ENCODE assay signal across 15 cellular contexts in the genomic region with DNA sequence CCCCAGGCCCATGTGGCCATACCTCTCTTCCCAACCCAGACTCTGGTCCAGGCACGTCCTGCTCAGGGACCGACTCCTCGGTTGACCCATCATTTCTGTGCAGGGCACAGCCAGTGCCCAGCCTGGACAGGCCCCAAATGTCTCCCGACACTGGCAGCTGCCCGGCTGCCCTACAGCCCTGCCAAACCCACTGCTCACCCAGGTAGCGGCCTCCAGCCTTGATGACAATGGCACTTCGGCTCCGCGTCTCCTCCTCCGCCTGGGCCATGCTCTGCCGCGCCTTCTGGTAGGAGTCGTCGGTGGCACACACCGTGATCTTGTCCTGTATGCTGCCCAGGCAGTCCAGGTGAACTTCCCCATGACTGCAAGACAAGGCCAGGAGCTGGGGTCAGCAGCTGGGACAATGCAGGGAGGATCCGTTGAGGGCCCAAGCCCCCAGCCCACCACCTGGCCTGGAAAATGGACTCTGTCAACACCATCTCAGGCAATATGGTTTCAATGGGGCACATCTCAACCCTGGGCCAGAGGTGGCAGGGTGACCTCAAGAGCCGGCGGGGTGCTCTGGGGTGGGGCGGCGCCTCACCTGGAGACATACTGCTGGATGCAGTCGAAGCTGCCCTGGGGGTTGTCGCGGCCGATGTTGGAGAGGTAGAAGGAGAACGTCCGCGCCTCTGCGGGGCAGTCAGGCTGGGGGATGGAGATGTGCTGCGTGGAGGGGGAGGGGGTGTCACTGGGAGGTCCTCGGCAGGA. TPM values are rescaled to one million over a fixed set of nuclear protein-coding genes. Genes with fewer than 3 reads are reported as not detected.
DNase-seq lines count a peak whose midpoint lies in the region; ATAC-seq lines count a peak whose summit lies in the region.
"Had no signal": no experiment of that assay in that cellular context is flagged by ENCODE, and none has a peak within 500 bp of the region (broad histone marks: within the 10 kb centered on the region; RNA-seq: fewer than 3 reads in every experiment).

No MANE protein-coding gene starts in this region.

- H3K4me1 ChIP-seq in mucosa of stomach (ENCODE audit: control insufficient read depth, insufficient read depth, low read length) = peaks cover 54% of the 10 kb centered on the region
- H3K4me1 ChIP-seq in thymus (ENCODE audit: control insufficient read depth, insufficient read depth, low read length) = peaks cover 6% of the 10 kb centered on the region

- H3K4me3 ChIP-seq in mucosa of stomach (ENCODE audit: low read length) = no peak overlapping the region
- H3K4me3 ChIP-seq in thymus (ENCODE audit: low read length) = no peak overlapping the region
- H3K4me3 ChIP-seq: SJSA1, smooth muscle cell had no signal

- no peak overlapping the region for H3K4me3 Mint-ChIP-seq in activated CD4-positive, alpha-beta T cell treated with anti-CD3 and anti-CD28 coated beads, Interleukin-2, amount 10 ng/mL, durations not matched to agents 7 days and 5 days
- no peak overlapping the region for H3K4me3 Mint-ChIP-seq in activated CD4-positive, alpha-beta T cell treated with anti-CD3 and anti-CD28 coated beads for 36 hours
- no peak overlapping the region for H3K4me3 Mint-ChIP-seq in central memory CD8-positive, alpha-beta T cell

- POLR2A ChIA-PET in activated CD4-positive, alpha-beta T cell treated with anti-CD3 and anti-CD28 coated beads, Interleukin-2, amount 10 ng/mL, durations not matched to agents 7 days and 5 days (lab: Charles Lee) = no interaction called here
- POLR2A ChIA-PET in activated CD4-positive, alpha-beta T cell treated with anti-CD3 and anti-CD28 coated beads for 36 hours (lab: Charles Lee) = interaction anchor here (0.6 kb wide), 1 partner anchor 109 kb away, joined by 3 read pairs; no protein-coding TSS in a partner anchor

- intact Hi-C loops in activated CD4-positive, alpha-beta T cell treated with anti-CD3 and anti-CD28 coated beads for 36 hours (cut with DNase I, micrococcal nuclease) = loop anchor here (5.0 to 10.0 kb wide), 4 partner anchors 107 to 372 kb away; a partner anchor contains a TSS

- CTCF ChIA-PET in activated CD4-positive, alpha-beta T cell treated with anti-CD3 and anti-CD28 coated beads, Interleukin-2, amount 10 ng/mL, durations not matched to agents 7 days and 5 days (lab: Charles Lee) = interaction anchor here (0.9 to 2.2 kb wide), 3 partner anchors 14 to 159 kb away, joined by 3 to 6 read pairs (median 3); no protein-coding TSS in a partner anchor
- CTCF ChIA-PET in activated CD4-positive, alpha-beta T cell treated with anti-CD3 and anti-CD28 coated beads for 36 hours (lab: Charles Lee) = interaction anchor here (0.6 to 1.2 kb wide), 6 partner anchors 9 to 479 kb away, joined by 3 to 5 read pairs (median 4); no protein-coding TSS in a partner anchor

- peak overlapping the region; percentile 59 for H3K9ac ChIP-seq in mucosa of stomach (ENCODE audit: low read length)

- peak overlapping the region; percentile 89 for H3K27ac Mint-ChIP-seq in activated CD4-positive, alpha-beta T cell treated with anti-CD3 and anti-CD28 coated beads, Interleukin-2, amount 10 ng/mL, durations not matched to agents 7 days and 5 days
- no peak overlapping the region for H3K27ac Mint-ChIP-seq in activated CD4-positive, alpha-beta T cell treated with anti-CD3 and anti-CD28 coated beads for 36 hours
- H3K27ac Mint-ChIP-seq in central memory CD8-positive, alpha-beta T cell (ENCODE audit: low read depth) = peak overlapping the region; percentile 51

- in situ Hi-C loops in KBM-7 (cut with MboI; ENCODE audit: low pct_unique_long_range_greater_than_20kb, low sequenced_read_pairs) = loop anchor here (25.0 kb wide), 1 partner anchor 397 kb away; no protein-coding TSS in a partner anchor

- H3K9me3 ChIP-seq in mucosa of stomach (ENCODE audit: control insufficient read depth, low read length) (no peaks in the 10 kb centered on the region), thymus (ENCODE audit: control insufficient read depth) (no peaks in the 10 kb centered on the region)
- H3K9me3 ChIP-seq: SJSA1 had no signal

- 98% methylated on average over 30 of the region's 30 CpGs for WGBS in thymus

- peak overlapping the region; percentile 62 for H3K27ac ChIP-seq in thymus (ENCODE audit: low read depth)
- H3K27ac ChIP-seq: SJSA1 had no signal

- no peaks in the 10 kb centered on the region for H3K9me3 Mint-ChIP-seq in activated CD4-positive, alpha-beta T cell treated with anti-CD3 and anti-CD28 coated beads, Interleukin-2, amount 10 ng/mL, durations not matched to agents 7 days and 5 days
- H3K9me3 Mint-ChIP-seq in activated CD4-positive, alpha-beta T cell treated with anti-CD3 and anti-CD28 coated beads for 36 hours (ENCODE audit: low read depth) = no peaks in the 10 kb centered on the region
- H3K9me3 Mint-ChIP-seq in central memory CD8-positive, alpha-beta T cell = no peaks in the 10 kb centered on the region
- H3K9me3 Mint-ChIP-seq: activated T-helper 2 cell treated with anti-CD3 and anti-CD28 coated beads, Interferon-gamma antibody, Interleukin-2, Interleukin-4, amounts not matched to agents 10 μg/mL and 5 μg/mL and 100 μg/mL, durations not matched to agents 14 hours and 24 hours and 36 hours had no signal

- no peak for ATAC-seq in activated CD4-positive, alpha-beta T cell treated with anti-CD3 and anti-CD28 coated beads for 36 hours
- ATAC-seq in central memory CD8-positive, alpha-beta T cell (replicated peaks; ENCODE audit: extremely low read depth, poor library complexity, severe bottlenecking) = no peak
- no peak for ATAC-seq in GM19467 (IDR thresholded peaks at IDR 0.05; ENCODE audit: unreplicated experiment)

- H3K4me1 Mint-ChIP-seq in activated CD4-positive, alpha-beta T cell treated with anti-CD3 and anti-CD28 coated beads, Interleukin-2, amount 10 ng/mL, durations not matched to agents 7 days and 5 days = peaks cover 29% of the 10 kb centered on the region
- peaks cover 12% of the 10 kb centered on the region for H3K4me1 Mint-ChIP-seq in activated CD4-positive, alpha-beta T cell treated with anti-CD3 and anti-CD28 coated beads for 36 hours
- peaks cover 39% of the 10 kb centered on the region for H3K4me1 Mint-ChIP-seq in central memory CD8-positive, alpha-beta T cell

- H3K27me3 ChIP-seq in mucosa of stomach (ENCODE audit: control insufficient read depth, insufficient read depth, low read length) = no peaks in the 10 kb centered on the region
- H3K27me3 ChIP-seq in thymus (ENCODE audit: control insufficient read depth, insufficient read depth) = no peaks in the 10 kb centered on the region
- H3K27me3 ChIP-seq: SJSA1 had no signal

- peaks cover 16% of the 10 kb centered on the region for H3K36me3 Mint-ChIP-seq in activated CD4-positive, alpha-beta T cell treated with anti-CD3 and anti-CD28 coated beads, Interleukin-2, amount 10 ng/mL, durations not matched to agents 7 days and 5 days (ENCODE audit: low read depth)
- peaks cover 17% of the 10 kb centered on the region for H3K36me3 Mint-ChIP-seq in activated CD4-positive, alpha-beta T cell treated with anti-CD3 and anti-CD28 coated beads for 36 hours (ENCODE audit: low read depth)
- peaks cover 28% of the 10 kb centered on the region for H3K36me3 Mint-ChIP-seq in central memory CD8-positive, alpha-beta T cell (ENCODE audit: insufficient read depth)

- DNase-seq in activated CD4-positive, alpha-beta T cell treated with anti-CD3 and anti-CD28 coated beads, Interleukin-2, amount 10 ng/mL, durations not matched to agents 7 days and 5 days = no peak
- DNase-seq in activated CD4-positive, alpha-beta T cell treated with anti-CD3 and anti-CD28 coated beads for 36 hours = no peak
- no peak for DNase-seq in central memory CD8-positive, alpha-beta T cell (ENCODE audit: low spot score in 2 of 2)
- DNase-seq in KBM-7 = no peak
- DNase-seq in T1000 (lab: John Stamatoyannopoulos, UW) = no peak
- DNase-seq: glutamatergic neuron; MV-4-11; NCI-H524; stimulated activated CD8-positive, alpha-beta memory T cell treated with anti-CD3 and anti-CD28 coated beads, Interleukin-4, amount 100 ng/mL, for 48 hours had no signal

- H3K27me3 Mint-ChIP-seq in activated CD4-positive, alpha-beta T cell treated with anti-CD3 and anti-CD28 coated beads, Interleukin-2, amount 10 ng/mL, durations not matched to agents 7 days and 5 days = no peaks in the 10 kb centered on the region
- H3K27me3 Mint-ChIP-seq in activated CD4-positive, alpha-beta T cell treated with anti-CD3 and anti-CD28 coated beads for 36 hours = no peaks in the 10 kb centered on the region
- H3K27me3 Mint-ChIP-seq in central memory CD8-positive, alpha-beta T cell = no peaks in the 10 kb centered on the region

- peaks cover 9% of the 10 kb centered on the region for H3K36me3 ChIP-seq in mucosa of stomach (ENCODE audit: control insufficient read depth, insufficient read depth, low read length)
- peaks cover 33% of the 10 kb centered on the region for H3K36me3 ChIP-seq in thymus (ENCODE audit: control insufficient read depth, insufficient read depth)

RNA-seq across cellular contexts. Expression of a gene that starts 27.5 kb away (rescaled TPM):
- 10 to 100 TPM; 10.7 to 12.1 TPM for total RNA-seq in activated CD4-positive, alpha-beta T cell treated with anti-CD3 and anti-CD28 coated beads, Interleukin-2, amount 10 ng/mL, durations not matched to agents 7 days and 5 days
- total RNA-seq in activated CD4-positive, alpha-beta T cell treated with anti-CD3 and anti-CD28 coated beads for 36 hours = 10 to 100 TPM; 18.8 to 23.3 TPM
- 66.1 TPM for polyA plus RNA-seq in thymus

RNA-seq across cellular contexts. Expression of a gene that starts 46.2 kb away (rescaled TPM):
- total RNA-seq in activated CD4-positive, alpha-beta T cell treated with anti-CD3 and anti-CD28 coated beads, Interleukin-2, amount 10 ng/mL, durations not matched to agents 7 days and 5 days = 100 to 1,000 TPM; 112 to 123 TPM
- total RNA-seq in activated CD4-positive, alpha-beta T cell treated with anti-CD3 and anti-CD28 coated beads for 36 hours = 10 to 100 TPM; 71.7 to 79.3 TPM
- polyA plus RNA-seq in thymus = 50.3 TPM

RNA-seq across cellular contexts. Expression of a gene that starts 56.5 kb away (rescaled TPM):
- 10 to 100 TPM; 20.3 to 20.9 TPM for total RNA-seq in activated CD4-positive, alpha-beta T cell treated with anti-CD3 and anti-CD28 coated beads, Interleukin-2, amount 10 ng/mL, durations not matched to agents 7 days and 5 days
- total RNA-seq in activated CD4-positive, alpha-beta T cell treated with anti-CD3 and anti-CD28 coated beads for 36 hours = 10 to 100 TPM; 20.2 to 21.4 TPM
- 14.3 TPM for polyA plus RNA-seq in thymus
